Comparison of ENCODE assay signal across 8 cellular contexts in the genomic region with DNA sequence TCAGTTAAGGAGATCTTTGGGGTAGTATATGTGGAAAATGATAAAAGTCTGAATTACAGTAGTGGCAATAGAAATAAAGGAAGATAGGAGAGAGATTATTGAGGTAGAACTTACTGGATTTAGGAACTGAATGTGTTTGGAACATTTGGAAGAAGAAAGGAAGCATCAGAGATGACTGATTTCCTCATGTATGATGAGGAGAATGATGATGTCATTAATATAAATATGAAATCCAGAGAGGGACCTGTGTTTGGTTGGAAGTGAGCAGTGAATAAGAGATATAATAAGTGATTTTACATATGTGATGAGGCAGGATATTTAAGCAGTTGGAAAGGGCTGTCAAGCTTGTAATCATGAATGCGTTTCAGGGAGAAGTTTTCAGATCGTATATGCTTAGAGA.
"Had no signal": no experiment of that assay in that cellular context is flagged by ENCODE, and none has a peak within 500 bp of the region (broad histone marks: within the 10 kb centered on the region; RNA-seq: fewer than 3 reads in every experiment).

No MANE protein-coding gene starts in this region.

- H2AFZ ChIP-seq: GM23248 had no signal

- H3K9ac ChIP-seq: GM23248, KMS-11 had no signal

- H3K36me3 ChIP-seq: HAP-1 had no signal

- DNase-seq: GM23248, GOT3, IMR-90, Karpas-422, KBM-7 had no signal

- H3K27ac ChIP-seq: GM23248, HL-60, KMS-11 had no signal

- H3K9me3 ChIP-seq: HAP-1 had no signal

- H3K4me3 ChIP-seq: GM23248, HAP-1 had no signal

- H3K4me1 ChIP-seq: HAP-1 had no signal

- H3K4me2 ChIP-seq: KMS-11 had no signal
